In the genomic region with DNA sequence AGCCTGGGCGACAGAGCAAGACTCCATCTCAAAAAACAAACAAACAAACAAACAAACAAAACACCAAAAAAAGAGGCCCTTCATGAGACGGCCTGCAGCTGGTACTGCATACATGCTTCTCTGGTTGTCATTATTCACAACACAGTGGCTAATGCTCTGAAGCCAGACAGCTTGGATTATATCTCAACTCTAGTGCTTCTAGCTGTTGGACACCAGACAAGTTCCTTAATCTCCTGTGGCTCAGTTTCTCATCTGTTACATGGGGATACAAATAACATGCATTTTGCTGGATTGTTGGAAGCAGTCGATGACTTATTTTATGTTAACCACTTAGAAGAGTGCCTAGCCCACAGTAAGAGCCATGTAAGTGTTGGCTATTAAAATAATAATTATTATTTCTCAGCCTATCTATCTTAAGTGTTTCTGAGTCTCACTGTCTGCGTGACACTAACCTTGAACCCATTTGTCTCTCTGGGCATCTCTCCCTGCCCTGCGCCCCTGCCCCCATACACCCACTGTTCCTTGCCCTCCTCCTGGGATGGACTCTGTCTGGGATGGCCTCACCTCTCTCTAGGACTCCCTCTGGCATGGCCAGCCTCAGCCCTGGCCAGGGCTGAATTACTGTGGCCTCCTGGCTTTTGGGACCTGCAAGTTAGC, we compare ENCODE assay signal across 8 cellular contexts. TPM values are rescaled to one million over a fixed set of nuclear protein-coding genes. Genes with fewer than 3 reads are reported as not detected.
DNase-seq lines count a peak whose midpoint lies in the region; ATAC-seq and TF ChIP-seq lines count a peak whose summit lies in the region.

No MANE protein-coding gene starts in this region.

- no peak for DNase-seq in CD14-positive monocyte (ENCODE audit: low spot score)
- DNase-seq in NAMALWA (ENCODE audit: low spot score): peak; percentile 57
- no peak for DNase-seq in nephron progenitor cell
- no peak for DNase-seq in NCI-H1105 (lab: John Stamatoyannopoulos, UW)
- no peak for DNase-seq in T1000 (lab: John Stamatoyannopoulos, UW)

- H3K27me3 Mint-ChIP-seq in CD14-positive monocyte (ENCODE audit: low read depth in 3 of 3): peaks cover 0 to 2% (median 1%) of the 10 kb centered on the region in 3 donors
- peaks cover 4% of the 10 kb centered on the region for H3K27me3 Mint-ChIP-seq in nephron progenitor cell (ENCODE audit: low read depth, poor library complexity)

- peak overlapping the region; percentile 100 for H3K27ac ChIP-seq in cingulate gyrus (ENCODE audit: low read depth, low read length)

- ATAC-seq in HG02610 (IDR thresholded peaks at IDR 0.05; ENCODE audit: unreplicated experiment): no peak
- no peak for ATAC-seq in GM19395 (IDR thresholded peaks at IDR 0.05; ENCODE audit: unreplicated experiment)

- H3K9me3 Mint-ChIP-seq in CD14-positive monocyte: peaks cover 0 to 5% (median 0%) of the 10 kb centered on the region in 7 donors
- H3K9me3 Mint-ChIP-seq in nephron progenitor cell: no peaks in the 10 kb centered on the region

- H3K36me3 Mint-ChIP-seq in CD14-positive monocyte (peaks cover 0 to 9% of the 10 kb centered on the region in 2 donors), nephron progenitor cell (ENCODE audit: low read depth) (no peaks in the 10 kb centered on the region)

- H3K27ac Mint-ChIP-seq in CD14-positive monocyte: peak overlapping the region in 1 of 7 donors; percentile 100
- peak overlapping the region; percentile 67 for H3K27ac Mint-ChIP-seq in nephron progenitor cell

- no peak for TF ChIP-seq CTCF in CD14-positive monocyte (IDR thresholded peaks at IDR 0.05)
- no peak for TF ChIP-seq CTCF in nephron progenitor cell (IDR thresholded peaks at IDR 0.05)

- H3K4me1 Mint-ChIP-seq in CD14-positive monocyte (peaks cover 28% of the 10 kb centered on the region), nephron progenitor cell (peaks cover 37% of the 10 kb centered on the region)

- intact Hi-C loops in CD14-positive monocyte (cut with micrococcal nuclease): loop anchor here (10.0 kb wide), 1 partner anchor 1057 kb away; no protein-coding TSS in a partner anchor

- peak overlapping the region; percentile 95 to 98 for H3K4me3 Mint-ChIP-seq in CD14-positive monocyte
- H3K4me3 Mint-ChIP-seq in nephron progenitor cell: peak overlapping the region; percentile 81

RNA-seq across cellular contexts. Expression of a gene that starts 3.1 kb away (rescaled TPM):
- 1,000 to 10,000 TPM; 1,279 to 1,468 TPM for polyA plus RNA-seq in CD14-positive monocyte

RNA-seq across cellular contexts. Expression of a gene that starts 12.8 kb away (rescaled TPM):
- 1 to 10 TPM in 1 of 2 donors, under 1 TPM in 1; 0.55 to 1.1 TPM for polyA plus RNA-seq in CD14-positive monocyte

RNA-seq across cellular contexts. Expression of a gene that starts 13.4 kb away (rescaled TPM):
- polyA plus RNA-seq in CD14-positive monocyte: 10 to 100 TPM; 46.7 to 71.5 TPM

RNA-seq across cellular contexts. Expression of a gene that starts 13.7 kb away (rescaled TPM):
- 1 to 10 TPM in 1 of 2 donors, not detected in 1; 4.0 TPM for polyA plus RNA-seq in CD14-positive monocyte

RNA-seq across cellular contexts. Expression of a gene that starts 18.2 kb away (rescaled TPM):
- 10 to 100 TPM; 15.2 to 21.5 TPM for polyA plus RNA-seq in CD14-positive monocyte
